Comparison of ENCODE assay signal across 14 cellular contexts in the genomic region with DNA sequence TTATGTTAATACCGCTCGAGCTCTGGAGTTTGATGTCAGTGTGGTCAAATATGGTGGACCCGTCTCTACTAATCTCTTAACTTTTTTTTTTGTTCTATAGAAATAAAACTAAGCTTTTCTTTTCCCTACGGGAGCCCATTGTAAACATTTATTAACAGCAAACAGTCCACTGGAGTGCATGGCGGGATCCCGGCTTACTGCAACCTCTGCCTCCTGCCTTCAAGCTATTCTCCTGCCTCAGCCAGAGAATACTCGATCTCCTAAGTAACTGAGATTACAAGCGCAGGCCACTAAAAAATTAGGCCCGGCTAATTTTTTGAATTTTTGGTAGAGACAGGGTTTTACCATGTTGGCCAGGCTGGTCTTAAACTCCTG. TPM values are rescaled to one million over a fixed set of nuclear protein-coding genes. Genes with fewer than 3 reads are reported as not detected.
DNase-seq lines count a peak whose midpoint lies in the region; ATAC-seq and TF ChIP-seq lines count a peak whose summit lies in the region.
"Not testable (repeated sequence)": the region's sequence is repeated elsewhere in the genome, so short reads cannot be mapped to it uniquely, and the experiment has no call there.
"Had no signal": no experiment of that assay in that cellular context is flagged by ENCODE, and none has a peak within 500 bp of the region (broad histone marks: within the 10 kb centered on the region; RNA-seq: fewer than 3 reads in every experiment).

No MANE protein-coding gene starts in this region.

- H3K4me1 ChIP-seq in OCI-LY3 (ENCODE audit: low read length) = not testable (repeated sequence)

- TF ChIP-seq CTCF in 22Rv1 (IDR thresholded peaks at IDR 0.05); OCI-LY3 (IDR thresholded peaks at IDR 0.05; ENCODE audit: low read depth, low read length); activated B cell treated with CpG ODN at 0.5 μM for 24 hours (IDR thresholded peaks at IDR 0.05); chondrocyte (IDR thresholded peaks at IDR 0.05); neural crest cell (conservative IDR thresholded peaks at IDR 0.05): not testable (repeated sequence)

- H3K36me3 ChIP-seq in OCI-LY3 (replicated peaks; ENCODE audit: low read depth, low read length) = not testable (repeated sequence)

- H3K4me2 ChIP-seq in OCI-LY3 (ENCODE audit: low read length) = peak overlapping the region; percentile 63

- H4K20me1 ChIP-seq in OCI-LY3 (ENCODE audit: insufficient read depth, low read length) = not testable (repeated sequence)

- CTCF ChIA-PET in activated B cell treated with CpG ODN at 0.5 μM for 24 hours (lab: Charles Lee) = interaction anchor here (0.8 kb wide), 1 partner anchor 15 kb away, joined by 3 read pairs; no protein-coding TSS in a partner anchor

- H3K9me3 ChIP-seq in OCI-LY3 (ENCODE audit: insufficient read depth, low read length) = not testable (repeated sequence)

- H3K27ac ChIP-seq in 22Rv1 = peak overlapping the region; percentile 46
- H3K27ac ChIP-seq in OCI-LY3 (ENCODE audit: low read length) = peak overlapping the region; percentile 57; the same call in 1 of the 2 replicates

- not testable (repeated sequence) for H3K9me3 Mint-ChIP-seq in activated B cell treated with CpG ODN at 0.5 μM for 24 hours; activated T-helper 2 cell treated with anti-CD3 and anti-CD28 coated beads, Interferon-gamma antibody, Interleukin-2, Interleukin-4, amounts not matched to agents 10 μg/mL and 5 μg/mL and 100 μg/mL, durations not matched to agents 14 hours and 24 hours and 36 hours; chondrocyte (ENCODE audit: low read depth); neural crest cell

- H3K4me1 Mint-ChIP-seq in activated B cell treated with CpG ODN at 0.5 μM for 24 hours (peaks cover 25% of the 10 kb centered on the region), chondrocyte (ENCODE audit: low read depth) (peaks cover 20% of the 10 kb centered on the region), neural crest cell (peaks cover 16% of the 10 kb centered on the region)
- H3K4me1 Mint-ChIP-seq in activated T-helper 2 cell treated with anti-CD3 and anti-CD28 coated beads, Interferon-gamma antibody, Interleukin-2, Interleukin-4, amounts not matched to agents 10 μg/mL and 5 μg/mL and 100 μg/mL, durations not matched to agents 14 hours and 24 hours and 36 hours (ENCODE audit: low read depth) = not testable (repeated sequence)

- peak overlapping the region; percentile 100 for H3K27ac Mint-ChIP-seq in activated B cell treated with CpG ODN at 0.5 μM for 24 hours
- not testable (repeated sequence) for H3K27ac Mint-ChIP-seq in activated T-helper 2 cell treated with anti-CD3 and anti-CD28 coated beads, Interferon-gamma antibody, Interleukin-2, Interleukin-4, amounts not matched to agents 10 μg/mL and 5 μg/mL and 100 μg/mL, durations not matched to agents 14 hours and 24 hours and 36 hours; chondrocyte (ENCODE audit: unreplicated experiment)
- H3K27ac Mint-ChIP-seq in neural crest cell (ENCODE audit: unreplicated experiment) = peak overlapping the region; percentile 100

- H3K79me2 ChIP-seq in OCI-LY3 (ENCODE audit: low read length) = not testable (repeated sequence)

- DNase-seq in activated B cell treated with CpG ODN at 0.5 μM for 24 hours; activated T-helper 2 cell treated with anti-CD3 and anti-CD28 coated beads, Interferon-gamma antibody, Interleukin-2, Interleukin-4, amounts not matched to agents 10 μg/mL and 5 μg/mL and 100 μg/mL, durations not matched to agents 14 hours and 24 hours and 36 hours (ENCODE audit: low spot score); chondrocyte (ENCODE audit: low spot score); left lobe of liver (ENCODE audit: low spot score); neural crest cell (ENCODE audit: low read depth, low spot score): not testable (repeated sequence)

- not testable (repeated sequence) for H2AFZ ChIP-seq in OCI-LY3 (ENCODE audit: low read depth, low read length)

- intact Hi-C loops in activated B cell treated with CpG ODN at 0.5 μM for 24 hours (cut with micrococcal nuclease) = loop anchor here (10.0 kb wide), 1 partner anchor 88 kb away; no protein-coding TSS in a partner anchor
- intact Hi-C loops in activated T-helper 2 cell treated with anti-CD3 and anti-CD28 coated beads, Interferon-gamma antibody, Interleukin-2, Interleukin-4, amounts not matched to agents 10 μg/mL and 5 μg/mL and 100 μg/mL, durations not matched to agents 14 hours and 24 hours and 36 hours (cut with micrococcal nuclease) = not testable (repeated sequence)

- POLR2A ChIA-PET in activated B cell treated with CpG ODN at 0.5 μM for 24 hours (lab: Charles Lee) = interaction anchor here (1.7 kb wide), 1 partner anchor 92 kb away, joined by 51 read pairs; no protein-coding TSS in a partner anchor

- not testable (repeated sequence) for H3K27me3 Mint-ChIP-seq in activated B cell treated with CpG ODN at 0.5 μM for 24 hours; activated T-helper 2 cell treated with anti-CD3 and anti-CD28 coated beads, Interferon-gamma antibody, Interleukin-2, Interleukin-4, amounts not matched to agents 10 μg/mL and 5 μg/mL and 100 μg/mL, durations not matched to agents 14 hours and 24 hours and 36 hours (ENCODE audit: low read depth); chondrocyte (ENCODE audit: low read depth); neural crest cell (ENCODE audit: low read depth)

- peak; percentile 2 for ATAC-seq in GM21619 (IDR thresholded peaks at IDR 0.05; ENCODE audit: unreplicated experiment)
- ATAC-seq in activated B cell treated with CpG ODN at 0.5 μM for 24 hours (ENCODE audit: low read depth) = not testable (repeated sequence)
- ATAC-seq in left lobe of liver = peak; percentile 7

- not testable (repeated sequence) for H3K9ac ChIP-seq in OCI-LY3 (ENCODE audit: low read length)

- peak overlapping the region; percentile 75; the same call in 1 of the 2 replicates for H3K4me3 ChIP-seq in OCI-LY3 (ENCODE audit: low read length)

- not testable (repeated sequence) for H3K27me3 ChIP-seq in OCI-LY3 (ENCODE audit: low read depth, low read length)

- not testable (repeated sequence) for H3K36me3 Mint-ChIP-seq in activated B cell treated with CpG ODN at 0.5 μM for 24 hours (ENCODE audit: low read depth); activated T-helper 2 cell treated with anti-CD3 and anti-CD28 coated beads, Interferon-gamma antibody, Interleukin-2, Interleukin-4, amounts not matched to agents 10 μg/mL and 5 μg/mL and 100 μg/mL, durations not matched to agents 14 hours and 24 hours and 36 hours (ENCODE audit: low read depth); chondrocyte (ENCODE audit: low read depth); neural crest cell (ENCODE audit: low read depth)

- H3K4me3 Mint-ChIP-seq in activated B cell treated with CpG ODN at 0.5 μM for 24 hours (peak overlapping the region; percentile 92), chondrocyte (ENCODE audit: unreplicated experiment) (peak overlapping the region; percentile 86), neural crest cell (peak overlapping the region; percentile 91)
- H3K4me3 Mint-ChIP-seq in activated T-helper 2 cell treated with anti-CD3 and anti-CD28 coated beads, Interferon-gamma antibody, Interleukin-2, Interleukin-4, amounts not matched to agents 10 μg/mL and 5 μg/mL and 100 μg/mL, durations not matched to agents 14 hours and 24 hours and 36 hours (ENCODE audit: low read depth) = peak overlapping the region; percentile 86

RNA-seq across cellular contexts. Expression of a gene that starts 53.4 kb away (rescaled TPM):
- total RNA-seq in activated B cell treated with CpG ODN at 0.5 μM for 24 hours (not detected in 2 replicates), chondrocyte (not detected in 3 replicates), left lobe of liver (not detected), neural crest cell (not detected in 2 replicates)
- not detected in 2 replicates for total RNA-seq in activated T-helper 2 cell treated with anti-CD3 and anti-CD28 coated beads, Interferon-gamma antibody, Interleukin-2, Interleukin-4, amounts not matched to agents 10 μg/mL and 5 μg/mL and 100 μg/mL, durations not matched to agents 14 hours and 24 hours and 36 hours
- total RNA-seq: astrocyte, cardiac septum, esophagus muscularis mucosa, lower leg skin, temporal lobe, ureter had no signal
